Comparison of ENCODE assay signal across 8 cellular contexts in genomic region chr3:156760333-156760732, GRCh38.
DNase-seq lines count a peak whose midpoint lies in the region; ATAC-seq lines count a peak whose summit lies in the region.

No MANE protein-coding gene starts in this region.

- no peak overlapping the region for H3K9ac ChIP-seq in mesenchymal stem cell (ENCODE audit: low read length)

- H3K4me3 ChIP-seq in mesenchymal stem cell (ENCODE audit: insufficient read depth in 1 of 2, low read depth in 1 of 2, low read length in 2 of 2): no peak overlapping the region

- H2AK5ac ChIP-seq in mesenchymal stem cell (ENCODE audit: low read length, severe bottlenecking): no peak overlapping the region

- H2BK5ac ChIP-seq in mesenchymal stem cell (ENCODE audit: low read depth, low read length, poor library complexity, severe bottlenecking): no peak overlapping the region

- H2BK120ac ChIP-seq in mesenchymal stem cell (ENCODE audit: low read depth, low read length): no peak overlapping the region

- no peak overlapping the region for H2AFZ ChIP-seq in mesenchymal stem cell (ENCODE audit: low read depth, low read length)

- ATAC-seq in GM18870 (IDR thresholded peaks at IDR 0.05; ENCODE audit: unreplicated experiment) (peak; percentile 84), GM21723 (IDR thresholded peaks at IDR 0.05; ENCODE audit: unreplicated experiment) (peak; percentile 97), HG03457 (IDR thresholded peaks at IDR 0.05; ENCODE audit: unreplicated experiment) (peak; percentile 89)

- H3K36me3 ChIP-seq in mesenchymal stem cell (ENCODE audit: control insufficient read depth in 1 of 2, insufficient read depth in 2 of 2, low read depth in 1 of 2, low read length in 2 of 2): no peaks in the 10 kb centered on the region

- no peak overlapping the region for H2BK12ac ChIP-seq in mesenchymal stem cell (ENCODE audit: low read length in 2 of 2)

- H3K23ac ChIP-seq in mesenchymal stem cell (ENCODE audit: low read length in 2 of 2): no peak overlapping the region

- no peaks in the 10 kb centered on the region for H3K9me3 ChIP-seq in mesenchymal stem cell (ENCODE audit: control insufficient read depth, low read length)

- H3K79me1 ChIP-seq in mesenchymal stem cell (replicated peaks; ENCODE audit: low read length, poor library complexity, severe bottlenecking): no peaks in the 10 kb centered on the region

- peak; percentile 26 for DNase-seq in mesenchymal stem cell
- no peak for DNase-seq in Kasumi-1 (lab: John Stamatoyannopoulos, UW)
- no peak for DNase-seq in NCI-H187 (lab: John Stamatoyannopoulos, UW)
- DNase-seq in stimulated activated CD4-positive, alpha-beta T cell treated with anti-CD3 and anti-CD28 coated beads, Interleukin-4, amount 100 ng/mL, for 4 hours: no peak
- DNase-seq in SW 1271 (lab: John Stamatoyannopoulos, UW): no peak

- H4K8ac ChIP-seq in mesenchymal stem cell (ENCODE audit: low read length): no peak overlapping the region

- peaks cover 2% of the 10 kb centered on the region for H3K4me1 ChIP-seq in mesenchymal stem cell (ENCODE audit: control insufficient read depth, insufficient read depth, low read depth, low read length)

- no peak overlapping the region for H2BK15ac ChIP-seq in mesenchymal stem cell (ENCODE audit: low read depth, poor library complexity, severe bottlenecking)

- no peak overlapping the region for H3K4me2 ChIP-seq in mesenchymal stem cell (ENCODE audit: low read length, poor library complexity, severe bottlenecking)

- H3K18ac ChIP-seq in mesenchymal stem cell (ENCODE audit: low read depth in 1 of 2, low read length in 2 of 2): no peak overlapping the region

- no peak overlapping the region for H3K4ac ChIP-seq in mesenchymal stem cell (ENCODE audit: low read depth in 1 of 2, low read length in 2 of 2)

- no peaks in the 10 kb centered on the region for H3K27me3 ChIP-seq in mesenchymal stem cell (ENCODE audit: control insufficient read depth in 1 of 2, insufficient read depth in 1 of 2, low read length in 2 of 2)

- H3K27ac ChIP-seq in mesenchymal stem cell (ENCODE audit: low read length, poor library complexity, severe bottlenecking): no peak overlapping the region

- H4K91ac ChIP-seq in mesenchymal stem cell (ENCODE audit: low read length): no peak overlapping the region

- no peak overlapping the region for H3K14ac ChIP-seq in mesenchymal stem cell (ENCODE audit: low read length in 2 of 2)
